In genomic region chr4:176222149-176222548, GRCh38 we compare ENCODE assay signal across 29 cellular contexts. TPM values are rescaled to one million over a fixed set of nuclear protein-coding genes. Genes with fewer than 3 reads are reported as not detected.
"Had no signal": no experiment of that assay in that cellular context is flagged by ENCODE, and none has a peak within 500 bp of the region (broad histone marks: within the 10 kb centered on the region; RNA-seq: fewer than 3 reads in every experiment).

No MANE protein-coding gene starts in this region.

- ATAC-seq: naive thymus-derived CD4-positive, alpha-beta T cell; natural killer cell; pancreas; right cardiac atrium; right lobe of liver; stimulated activated effector memory CD8-positive, alpha-beta T cell treated with anti-CD3 and anti-CD28 coated beads, Interleukin-12 subunit alpha, Interleukin-12 subunit beta, amount 100 ng/mL, for 72 hours; stimulated activated naive B cell treated with anti-CD40 and anti-IgM and Interleukin-4, amounts not matched to agents 10 μg/mL and 1 μg/mL and 100 μg/mL, for 72 hours; upper lobe of right lung had no signal

- H3K4me3 Mint-ChIP-seq: naive thymus-derived CD4-positive, alpha-beta T cell; natural killer cell; nephron; neural crest cell; stimulated activated effector memory CD8-positive, alpha-beta T cell treated with anti-CD3 and anti-CD28 coated beads, Interleukin-12 subunit alpha, Interleukin-12 subunit beta, amount 100 ng/mL, for 72 hours; stimulated activated naive B cell treated with anti-CD40 and anti-IgM and Interleukin-4, amounts not matched to agents 10 μg/mL and 1 μg/mL and 100 μg/mL, for 72 hours; stimulated activated naive CD8-positive, alpha-beta T cell treated with anti-CD3 and anti-CD28 coated beads, Interleukin-15, Interleukin-2, amounts not matched to agents 100 ng/mL and 50 ng/mL, for 24 hours had no signal

- H3K4me1 Mint-ChIP-seq: naive thymus-derived CD4-positive, alpha-beta T cell; natural killer cell; nephron; neural crest cell; stimulated activated effector memory CD8-positive, alpha-beta T cell treated with anti-CD3 and anti-CD28 coated beads, Interleukin-12 subunit alpha, Interleukin-12 subunit beta, amount 100 ng/mL, for 72 hours; stimulated activated naive B cell treated with anti-CD40 and anti-IgM and Interleukin-4, amounts not matched to agents 10 μg/mL and 1 μg/mL and 100 μg/mL, for 72 hours had no signal

- H3K27ac Mint-ChIP-seq: naive thymus-derived CD4-positive, alpha-beta T cell; natural killer cell; nephron; stimulated activated effector memory CD8-positive, alpha-beta T cell treated with anti-CD3 and anti-CD28 coated beads, Interleukin-12 subunit alpha, Interleukin-12 subunit beta, amount 100 ng/mL, for 72 hours; stimulated activated naive B cell treated with anti-CD40 and anti-IgM and Interleukin-4, amounts not matched to agents 10 μg/mL and 1 μg/mL and 100 μg/mL, for 72 hours; stimulated activated naive CD8-positive, alpha-beta T cell treated with anti-CD3 and anti-CD28 coated beads, Interleukin-15, Interleukin-2, amounts not matched to agents 100 ng/mL and 50 ng/mL, for 24 hours had no signal

- H3K9me3 ChIP-seq: neutrophil, pancreas, prostate gland, right lobe of liver, sigmoid colon, stomach, thoracic aorta, thyroid gland, tibial nerve, upper lobe of right lung, uterus had no signal

- H3K4me1 ChIP-seq: pancreas, prostate gland, right lobe of liver, stomach, thyroid gland, tibial nerve, upper lobe of right lung, uterus had no signal

- H3K27me3 ChIP-seq: neutrophil, pancreas, right lobe of liver, sigmoid colon, stomach, thyroid gland, tibial nerve, upper lobe of right lung, uterus had no signal

- H3K27ac ChIP-seq: neutrophil, pancreas, prostate gland, right lobe of liver, sigmoid colon, stomach, thoracic aorta, thyroid gland, tibial nerve, upper lobe of right lung, uterus had no signal

- H3K36me3 Mint-ChIP-seq: naive thymus-derived CD4-positive, alpha-beta T cell; natural killer cell; stimulated activated effector memory CD8-positive, alpha-beta T cell treated with anti-CD3 and anti-CD28 coated beads, Interleukin-12 subunit alpha, Interleukin-12 subunit beta, amount 100 ng/mL, for 72 hours; stimulated activated naive B cell treated with anti-CD40 and anti-IgM and Interleukin-4, amounts not matched to agents 10 μg/mL and 1 μg/mL and 100 μg/mL, for 72 hours had no signal

- H3K36me3 ChIP-seq: neutrophil, pancreas, prostate gland, right lobe of liver, sigmoid colon, stomach, thoracic aorta, thyroid gland, tibial nerve, upper lobe of right lung, uterus had no signal

- H3K9me3 Mint-ChIP-seq: naive thymus-derived CD4-positive, alpha-beta T cell; natural killer cell; nephron; neural crest cell; stimulated activated effector memory CD8-positive, alpha-beta T cell treated with anti-CD3 and anti-CD28 coated beads, Interleukin-12 subunit alpha, Interleukin-12 subunit beta, amount 100 ng/mL, for 72 hours; stimulated activated naive B cell treated with anti-CD40 and anti-IgM and Interleukin-4, amounts not matched to agents 10 μg/mL and 1 μg/mL and 100 μg/mL, for 72 hours; stimulated activated naive CD8-positive, alpha-beta T cell treated with anti-CD3 and anti-CD28 coated beads, Interleukin-15, Interleukin-2, amounts not matched to agents 100 ng/mL and 50 ng/mL, for 24 hours had no signal

- DNase-seq: naive thymus-derived CD4-positive, alpha-beta T cell; natural killer cell; nucleus accumbens; pancreas; right cardiac atrium; right lobe of liver; sigmoid colon; small intestine; stimulated activated CD4-positive, alpha-beta T cell treated with anti-CD3 and anti-CD28 coated beads, Interleukin-15, amount 100 ng/mL, for 24 hours; stimulated activated CD4-positive, alpha-beta T cell treated with anti-CD3 and anti-CD28 coated beads, Interleukin-2, amount 100 ng/mL, for 24 hours; stimulated activated CD4-positive, alpha-beta T cell treated with anti-CD3 and anti-CD28 coated beads, Interleukin-2, amount 100 ng/mL, for 48 hours; stimulated activated CD4-positive, alpha-beta T cell treated with anti-CD3 and anti-CD28 coated beads, Interleukin-4, amount 100 ng/mL, for 24 hours; stimulated activated naive B cell treated with anti-CD40 and anti-IgM and Interleukin-4, amounts not matched to agents 10 μg/mL and 1 μg/mL and 100 μg/mL, for 72 hours; stimulated activated naive CD4-positive, alpha-beta T cell treated with Interleukin-2 at 50 U/mL for 16 hours; stomach; thyroid gland; upper lobe of right lung; uterus had no signal

- H3K4me3 ChIP-seq: pancreas, prostate gland, right lobe of liver, sigmoid colon, stomach, thoracic aorta, thyroid gland, tibial nerve, upper lobe of right lung, uterus had no signal

RNA-seq across cellular contexts. Expression of gene SPATA4, which starts 26.8 kb away (rescaled TPM):
- total RNA-seq: naive thymus-derived CD4-positive, alpha-beta T cell; natural killer cell; omental fat pad; osteocyte; right lobe of liver; stomach; thoracic aorta; upper lobe of right lung had no signal
- polyA plus RNA-seq: naive thymus-derived CD4-positive, alpha-beta T cell; sigmoid colon; small intestine had no signal

RNA-seq across cellular contexts. Expression of gene ASB5, which starts 46.9 kb away (rescaled TPM):
- total RNA-seq: naive thymus-derived CD4-positive, alpha-beta T cell; natural killer cell; neural crest cell; omental fat pad; pancreas; subcutaneous adipose tissue; thoracic aorta; tibial nerve; upper lobe of right lung had no signal
- polyA plus RNA-seq: naive thymus-derived CD4-positive, alpha-beta T cell had no signal
